8 cellular contexts compared by ENCODE assay signal in the genomic region with DNA sequence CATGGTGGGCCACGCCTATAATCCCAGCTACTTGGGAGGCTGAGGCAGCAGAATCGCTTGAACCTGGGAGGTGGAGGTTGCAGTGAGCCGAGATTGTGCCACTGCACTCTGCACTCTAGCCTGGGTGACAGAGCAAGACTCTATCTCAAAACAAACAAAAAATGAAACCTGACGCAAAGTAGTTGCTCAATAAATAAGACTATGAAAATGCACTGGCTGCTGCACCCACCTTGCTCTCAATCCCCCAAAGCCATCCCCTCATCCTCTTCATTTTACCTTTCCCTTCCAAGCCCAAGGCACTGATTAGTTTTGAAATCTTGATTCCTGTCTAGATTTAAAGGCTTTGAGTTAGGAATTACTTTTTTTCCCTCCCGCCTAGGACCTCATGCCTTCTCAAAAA. TPM values are rescaled to one million over a fixed set of nuclear protein-coding genes. Genes with fewer than 3 reads are reported as not detected.
DNase-seq lines count a peak whose midpoint lies in the region; ATAC-seq and TF ChIP-seq lines count a peak whose summit lies in the region.
"Not testable (repeated sequence)": the region's sequence is repeated elsewhere in the genome, so short reads cannot be mapped to it uniquely, and the experiment has no call there.
"Had no signal": no experiment of that assay in that cellular context is flagged by ENCODE, and none has a peak within 500 bp of the region (broad histone marks: within the 10 kb centered on the region; RNA-seq: fewer than 3 reads in every experiment).

No MANE protein-coding gene starts in this region.

- H3K4me1 Mint-ChIP-seq in Calu3 (ENCODE audit: low read depth, unreplicated experiment); activated T-cell treated with anti-CD3 and anti-CD28 coated beads, Interleukin-2, amount 50 U/mL, for 24 hours (ENCODE audit: low read depth); neural progenitor cell: not testable (repeated sequence)
- peaks cover 10% of the 10 kb centered on the region for H3K4me1 Mint-ChIP-seq in activated naive CD4-positive, alpha-beta T cell treated with anti-CD3 and anti-CD28 coated beads, Interleukin-2, amount 50 U/mL, for 24 hours
- H3K4me1 Mint-ChIP-seq in central memory CD8-positive, alpha-beta T cell: peaks cover 14% of the 10 kb centered on the region

- H3K36me3 Mint-ChIP-seq in Calu3 (ENCODE audit: insufficient read depth, unreplicated experiment) (peaks cover 58% of the 10 kb centered on the region), neural progenitor cell (peaks cover 21% of the 10 kb centered on the region)
- H3K36me3 Mint-ChIP-seq in activated T-cell treated with anti-CD3 and anti-CD28 coated beads, Interleukin-2, amount 50 U/mL, for 24 hours (ENCODE audit: low read depth): peaks cover 32% of the 10 kb centered on the region
- not testable (repeated sequence) for H3K36me3 Mint-ChIP-seq in activated naive CD4-positive, alpha-beta T cell treated with anti-CD3 and anti-CD28 coated beads, Interleukin-2, amount 50 U/mL, for 24 hours
- peaks cover 27% of the 10 kb centered on the region for H3K36me3 Mint-ChIP-seq in central memory CD8-positive, alpha-beta T cell (ENCODE audit: insufficient read depth)

- CTCF ChIA-PET in Calu3 (lab: Charles Lee): not testable (repeated sequence)

- H3F3A ChIP-seq in neural progenitor cell (ENCODE audit: low read depth): peaks cover 29% of the 10 kb centered on the region

- not testable (repeated sequence) for BruUV-seq in Calu3 (replicated peaks; lab: Mats Ljungman, UMichigan)

- H2AFZ ChIP-seq in neural progenitor cell (replicated peaks): not testable (repeated sequence)

- not testable (repeated sequence) for H3K27me3 ChIP-seq in liver (ENCODE audit: control insufficient read depth in 4 of 4, insufficient read depth in 4 of 4, low read length in 3 of 4); neural progenitor cell

- not testable (repeated sequence) for H3K9ac ChIP-seq in liver (ENCODE audit: low read depth in 1 of 2, low read length in 2 of 2); neural progenitor cell

- peaks cover 0 to 11% (median 3%) of the 10 kb centered on the region in 4 donors for H3K36me3 ChIP-seq in liver (ENCODE audit: control insufficient read depth in 4 of 4, insufficient read depth in 3 of 4, low read depth in 1 of 4, low read length in 3 of 4)
- not testable (repeated sequence) for H3K36me3 ChIP-seq in neural progenitor cell

- H3K4me1 ChIP-seq in liver (ENCODE audit: control insufficient read depth in 4 of 4, insufficient read depth in 4 of 4, low read length in 3 of 4); neural progenitor cell: not testable (repeated sequence)

- H3K9me3 ChIP-seq in liver (ENCODE audit: control insufficient read depth in 4 of 4, low read length in 3 of 4); neural progenitor cell (ENCODE audit: low read depth): not testable (repeated sequence)

- peak; percentile 2; the same call in 1 of the 3 replicates for ATAC-seq in SK-N-SH treated with all-trans-retinoic acid at 6 μM for 48 hours
- not testable (repeated sequence) for ATAC-seq in central memory CD8-positive, alpha-beta T cell (replicated peaks; ENCODE audit: extremely low read depth, poor library complexity, severe bottlenecking)

- not testable (repeated sequence) for DNase-seq in Calu3; activated T-cell treated with anti-CD3 and anti-CD28 coated beads, Interleukin-2, amount 50 U/mL, for 24 hours; central memory CD8-positive, alpha-beta T cell (ENCODE audit: low spot score in 2 of 2); neural progenitor cell (ENCODE audit: low spot score)

- H3K9me3 Mint-ChIP-seq in Calu3 (ENCODE audit: low read depth, unreplicated experiment); activated T-cell treated with anti-CD3 and anti-CD28 coated beads, Interleukin-2, amount 50 U/mL, for 24 hours; activated naive CD4-positive, alpha-beta T cell treated with anti-CD3 and anti-CD28 coated beads, Interleukin-2, amount 50 U/mL, for 24 hours; central memory CD8-positive, alpha-beta T cell; neural progenitor cell: not testable (repeated sequence)

- not testable (repeated sequence) for TF ChIP-seq CTCF in Calu3 (IDR thresholded peaks at IDR 0.05; ENCODE audit: unreplicated experiment); liver (IDR thresholded peaks at IDR 0.05; ENCODE audit: low read depth, low read length, missing input control); neural progenitor cell (IDR thresholded peaks at IDR 0.05)

- WGBS in liver: 67% methylated on average over 5 of the region's 5 CpGs

- not testable (repeated sequence) for TF ChIP-seq RAD21 in liver (IDR thresholded peaks at IDR 0.05)

- H3K4me3 Mint-ChIP-seq in Calu3 (ENCODE audit: low read depth, unreplicated experiment); activated T-cell treated with anti-CD3 and anti-CD28 coated beads, Interleukin-2, amount 50 U/mL, for 24 hours; activated naive CD4-positive, alpha-beta T cell treated with anti-CD3 and anti-CD28 coated beads, Interleukin-2, amount 50 U/mL, for 24 hours; central memory CD8-positive, alpha-beta T cell: not testable (repeated sequence)
- H3K4me3 Mint-ChIP-seq in neural progenitor cell: peak overlapping the region; percentile 12

- not testable (repeated sequence) for H3K27me3 Mint-ChIP-seq in Calu3 (ENCODE audit: unreplicated experiment); activated T-cell treated with anti-CD3 and anti-CD28 coated beads, Interleukin-2, amount 50 U/mL, for 24 hours; activated naive CD4-positive, alpha-beta T cell treated with anti-CD3 and anti-CD28 coated beads, Interleukin-2, amount 50 U/mL, for 24 hours; central memory CD8-positive, alpha-beta T cell
- peaks cover 14% of the 10 kb centered on the region for H3K27me3 Mint-ChIP-seq in neural progenitor cell (ENCODE audit: insufficient read depth, low read depth)

- not testable (repeated sequence) for H3K4me2 ChIP-seq in neural progenitor cell

- H4K20me1 ChIP-seq in neural progenitor cell (ENCODE audit: low read depth): not testable (repeated sequence)

- H3K4me3 ChIP-seq in liver (ENCODE audit: low read depth in 1 of 3, low read length in 3 of 3); neural progenitor cell: not testable (repeated sequence)

- H3K27ac Mint-ChIP-seq in Calu3 (ENCODE audit: unreplicated experiment): peak overlapping the region; percentile 59
- H3K27ac Mint-ChIP-seq in activated T-cell treated with anti-CD3 and anti-CD28 coated beads, Interleukin-2, amount 50 U/mL, for 24 hours: peak overlapping the region; percentile 15
- peak overlapping the region; percentile 65 for H3K27ac Mint-ChIP-seq in activated naive CD4-positive, alpha-beta T cell treated with anti-CD3 and anti-CD28 coated beads, Interleukin-2, amount 50 U/mL, for 24 hours
- H3K27ac Mint-ChIP-seq in central memory CD8-positive, alpha-beta T cell (ENCODE audit: low read depth): peak overlapping the region; percentile 53
- H3K27ac Mint-ChIP-seq in neural progenitor cell: not testable (repeated sequence)

- not testable (repeated sequence) for H3K79me2 ChIP-seq in neural progenitor cell (ENCODE audit: low read depth)

- not testable (repeated sequence) for H3K27ac ChIP-seq in liver (ENCODE audit: low read depth in 1 of 2, low read length in 2 of 2); neural progenitor cell

- intact Hi-C loops in Calu3 (cut with micrococcal nuclease; ENCODE audit: unreplicated experiment): not testable (repeated sequence)

TF ChIP-seq in liver, 16 proteins besides CTCF, POLR2A, EP300 and RAD21:
- TF ChIP-seq HNF4A (conservative IDR thresholded peaks at IDR 0.05) (peak; percentile 40 to 51), RXRA (IDR thresholded peaks at IDR 0.05) (peak in 1 of 2 donors; percentile 25)

RNA-seq across cellular contexts. Expression of gene SDC1, which starts 18.7 kb away (rescaled TPM):
- total RNA-seq in Calu3 (2022) (118 and 136 TPM in 2 replicates), liver (100 to 1,000 TPM in 1 of 2 donors, 10 to 100 TPM in 1; 99.6 to 269 TPM), neural progenitor cell (ENCODE audit: low replicate concordance) (27.5 and 54.0 TPM in 2 replicates)
- 100 to 1,000 TPM; 124 to 363 TPM for polyA plus RNA-seq in liver
- total RNA-seq: CD4-positive, alpha-beta T cell had no signal
